8 cellular contexts compared by ENCODE assay signal in genomic region chr5:139698461-139699146, GRCh38. TPM values are rescaled to one million over a fixed set of nuclear protein-coding genes. Genes with fewer than 3 reads are reported as not detected.
A peak's percentile ranks its signal among the peaks of the same experiment; 100 is the strongest.
DNase-seq lines count a peak whose midpoint lies in the region; ATAC-seq lines count a peak whose summit lies in the region.

No MANE protein-coding gene starts in this region.

- H3K4me3 ChIP-seq in CD4-positive, CD25-positive, alpha-beta regulatory T cell (ENCODE audit: low read depth, low read length) = no peak overlapping the region

- peaks cover 0 to 4% (median 0%) of the 10 kb centered on the region in 7 donors for H3K9me3 Mint-ChIP-seq in CD4-positive, CD25-positive, alpha-beta regulatory T cell
- H3K9me3 Mint-ChIP-seq in stimulated activated naive B cell treated with anti-CD40 and anti-IgM and Interleukin-4, amounts not matched to agents 10 μg/mL and 1 μg/mL and 100 μg/mL, for 72 hours = no peaks in the 10 kb centered on the region

- ATAC-seq in CD4-positive, CD25-positive, alpha-beta regulatory T cell (ENCODE audit: low read depth in 2 of 2) = no peak
- ATAC-seq in left lobe of liver = peak; percentile 40
- ATAC-seq in stimulated activated naive B cell treated with anti-CD40 and anti-IgM and Interleukin-4, amounts not matched to agents 10 μg/mL and 1 μg/mL and 100 μg/mL, for 72 hours (replicated peaks) = no peak

- peaks cover 3% of the 10 kb centered on the region for H3K36me3 Mint-ChIP-seq in CD4-positive, CD25-positive, alpha-beta regulatory T cell
- H3K36me3 Mint-ChIP-seq in stimulated activated naive B cell treated with anti-CD40 and anti-IgM and Interleukin-4, amounts not matched to agents 10 μg/mL and 1 μg/mL and 100 μg/mL, for 72 hours = no peaks in the 10 kb centered on the region

- no peaks in the 10 kb centered on the region for H3K9me3 ChIP-seq in CD4-positive, CD25-positive, alpha-beta regulatory T cell (ENCODE audit: control insufficient read depth in 2 of 2, low read length in 2 of 2)

- DNase-seq in CD4-positive, CD25-positive, alpha-beta regulatory T cell = no peak
- DNase-seq in NAMALWA (ENCODE audit: low spot score) (peak; percentile 77), cerebellar cortex (ENCODE audit: low spot score) (peak; percentile 56), left lobe of liver (ENCODE audit: low spot score) (peak; percentile 55), NCI-H1930 (lab: John Stamatoyannopoulos, UW) (no peak), DMS114 treated with DMSO at 0.1 percent for 48 hours (lab: John Stamatoyannopoulos, UW; ENCODE audit: unreplicated experiment) (no peak)
- DNase-seq in stimulated activated naive B cell treated with anti-CD40 and anti-IgM and Interleukin-4, amounts not matched to agents 10 μg/mL and 1 μg/mL and 100 μg/mL, for 72 hours = no peak
- no peak for DNase-seq in stimulated activated CD4-positive, alpha-beta T cell treated with anti-CD3 and anti-CD28 coated beads, Interleukin-2, amount 100 ng/mL, for 24 hours

- no peak overlapping the region for H3K27ac ChIP-seq in CD4-positive, CD25-positive, alpha-beta regulatory T cell (ENCODE audit: insufficient read depth, low read length, poor library complexity, severe bottlenecking)

- peaks cover 66% of the 10 kb centered on the region for H3K27me3 Mint-ChIP-seq in CD4-positive, CD25-positive, alpha-beta regulatory T cell
- H3K27me3 Mint-ChIP-seq in stimulated activated naive B cell treated with anti-CD40 and anti-IgM and Interleukin-4, amounts not matched to agents 10 μg/mL and 1 μg/mL and 100 μg/mL, for 72 hours = peaks cover 20 to 23% of the 10 kb centered on the region in 2 donors

- H3K4me1 Mint-ChIP-seq in CD4-positive, CD25-positive, alpha-beta regulatory T cell = peaks cover 0 to 36% (median 9%) of the 10 kb centered on the region in 4 donors
- peaks cover 43 to 66% of the 10 kb centered on the region in 2 donors for H3K4me1 Mint-ChIP-seq in stimulated activated naive B cell treated with anti-CD40 and anti-IgM and Interleukin-4, amounts not matched to agents 10 μg/mL and 1 μg/mL and 100 μg/mL, for 72 hours

- peak overlapping the region in 3 of 4 donors; percentile 35 to 59 (median 56) for H3K4me3 Mint-ChIP-seq in CD4-positive, CD25-positive, alpha-beta regulatory T cell
- H3K4me3 Mint-ChIP-seq in stimulated activated naive B cell treated with anti-CD40 and anti-IgM and Interleukin-4, amounts not matched to agents 10 μg/mL and 1 μg/mL and 100 μg/mL, for 72 hours = peak overlapping the region; percentile 52 to 88

- peaks cover 7% of the 10 kb centered on the region for H3K27me3 ChIP-seq in CD4-positive, CD25-positive, alpha-beta regulatory T cell (ENCODE audit: control insufficient read depth, insufficient read depth, low read length)

- no peaks in the 10 kb centered on the region for H3K36me3 ChIP-seq in CD4-positive, CD25-positive, alpha-beta regulatory T cell (ENCODE audit: control insufficient read depth, insufficient read depth, low read length)

- H3K27ac Mint-ChIP-seq in CD4-positive, CD25-positive, alpha-beta regulatory T cell = peak overlapping the region in 2 of 3 donors; percentile 51 to 91
- peak overlapping the region; percentile 51 for H3K27ac Mint-ChIP-seq in stimulated activated naive B cell treated with anti-CD40 and anti-IgM and Interleukin-4, amounts not matched to agents 10 μg/mL and 1 μg/mL and 100 μg/mL, for 72 hours

- H3K4me1 ChIP-seq in CD4-positive, CD25-positive, alpha-beta regulatory T cell (ENCODE audit: control insufficient read depth, insufficient read depth, low read length, poor library complexity, severe bottlenecking) = peaks cover 14% of the 10 kb centered on the region

RNA-seq across cellular contexts. Expression of gene CXXC5, which starts 50.5 kb away (rescaled TPM):
- 4.6 TPM for total RNA-seq in CD4-positive, CD25-positive, alpha-beta regulatory T cell
- polyA plus RNA-seq in CD4-positive, CD25-positive, alpha-beta regulatory T cell = 10 to 100 TPM in 1 of 4 donors, 1 to 10 TPM in 3; 7.2 to 12.7 (median 8.4) TPM
- 64.0 TPM for total RNA-seq in left lobe of liver

Comparison
In these comparisons a context has a peak if more than half of its experiments do, and no peak if none do; other contexts are left out.
1. DNase-seq: peak in NAMALWA (single experiment), cerebellar cortex (single experiment) and left lobe of liver (single experiment); none in CD4-positive, CD25-positive, alpha-beta regulatory T cell (0 of 3), stimulated activated naive B cell treated with anti-CD40 and anti-IgM and Interleukin-4, amounts not matched to agents 10 μg/mL and 1 μg/mL and 100 μg/mL, for 72 hours (single experiment), NCI-H1930 (0 of 2), stimulated activated CD4-positive, alpha-beta T cell treated with anti-CD3 and anti-CD28 coated beads, Interleukin-2, amount 100 ng/mL, for 24 hours (0 of 2) and DMS114 treated with DMSO at 0.1 percent for 48 hours (single experiment).
2. RNA of gene CXXC5, which starts 50.5 kb away (total RNA-seq): 64.0 TPM in left lobe of liver (single experiment); 4.6 TPM in CD4-positive, CD25-positive, alpha-beta regulatory T cell (single experiment); every median in the first group is over 10 times any median in the second.